11 cellular contexts compared by ENCODE assay signal in genomic region chr4:165440415-165440882, GRCh38.
DNase-seq lines count a peak whose midpoint lies in the region; ATAC-seq, FAIRE-seq and TF ChIP-seq lines count a peak whose summit lies in the region.
"Had no signal": no experiment of that assay in that cellular context is flagged by ENCODE, and none has a peak within 500 bp of the region (broad histone marks: within the 10 kb centered on the region; RNA-seq: fewer than 3 reads in every experiment).

No MANE protein-coding gene starts in this region.

- H3K9me3 ChIP-seq in ES-I3 (ENCODE audit: control insufficient read depth, insufficient read depth, low read length), result no peaks in the 10 kb centered on the region
- no peaks in the 10 kb centered on the region for H3K9me3 ChIP-seq in endothelial cell of umbilical vein (replicated peaks; ENCODE audit: control insufficient read depth, insufficient read depth, low read length)
- H3K9me3 ChIP-seq in osteoblast (ENCODE audit: low read depth, low read length), result no peaks in the 10 kb centered on the region
- H3K9me3 ChIP-seq: left ventricle myocardium inferior had no signal

- dilution Hi-C loops in endothelial cell of umbilical vein (cut with MboI; ENCODE audit: extremely low pct_ligation_motif_present, low sequenced_read_pairs), result no loop called here

- H3K4me2 ChIP-seq in endothelial cell of umbilical vein (ENCODE audit: insufficient read depth, low read length) (peak overlapping the region; percentile 8), osteoblast (ENCODE audit: insufficient read depth, low read length) (peak overlapping the region; percentile 17)

- H4K20me1 ChIP-seq in endothelial cell of umbilical vein (replicated peaks; ENCODE audit: control insufficient read depth, extremely low read depth, insufficient read depth, low read length) (no peaks in the 10 kb centered on the region), osteoblast (ENCODE audit: insufficient read depth, low read length) (no peaks in the 10 kb centered on the region)

- no peaks in the 10 kb centered on the region for H3K36me3 ChIP-seq in ES-I3 (ENCODE audit: insufficient read depth, low read length)
- H3K36me3 ChIP-seq in endothelial cell of umbilical vein (ENCODE audit: control insufficient read depth in 2 of 2, extremely low read depth in 1 of 2, insufficient read depth in 2 of 2, low read length in 2 of 2), result no peaks in the 10 kb centered on the region
- no peaks in the 10 kb centered on the region for H3K36me3 ChIP-seq in osteoblast (ENCODE audit: insufficient read depth, low read length)
- H3K36me3 ChIP-seq: left ventricle myocardium inferior had no signal

- H3K9ac ChIP-seq in ES-I3 (ENCODE audit: low read depth, low read length), result peak overlapping the region; percentile 12; the same call in 1 of the 2 replicates
- no peak overlapping the region for H3K9ac ChIP-seq in endothelial cell of umbilical vein (replicated peaks; ENCODE audit: extremely low read depth, insufficient read depth, low read length)

- DNase-seq in NCI-H69 (lab: John Stamatoyannopoulos, UW) (peak; percentile 72), endothelial cell of umbilical vein (ENCODE audit: low read depth, low spot score) (peak; percentile 10), osteoblast (ENCODE audit: insufficient read length, low spot score, missing footprints) (no peak), T-helper 2 cell (no peak)
- DNase-seq in stimulated activated naive CD4-positive, alpha-beta T cell treated with Interleukin-2 at 50 U/mL for 16 hours (lab: John Stamatoyannopoulos, UW), result no peak
- DNase-seq: effector CD8-positive, alpha-beta T cell; left ventricle myocardium inferior; stimulated activated naive CD8-positive, alpha-beta T cell treated with anti-CD3 and anti-CD28 coated beads, Interleukin-15, amount 100 ng/mL, for 72 hours had no signal

- POLR2A ChIA-PET in endothelial cell of umbilical vein (lab: Charles Lee), result no interaction called here

- no TSS peak for BruUV-seq in endothelial cell of umbilical vein (replicated peaks; lab: Mats Ljungman, UMichigan)

- H3K27me3 ChIP-seq in endothelial cell of umbilical vein (ENCODE audit: control insufficient read depth in 2 of 2, insufficient read depth in 2 of 2, low read length in 2 of 2) (peaks cover 0 to 3% of the 10 kb centered on the region in 2 experiments), osteoblast (ENCODE audit: insufficient read depth, low read length) (peaks cover 8% of the 10 kb centered on the region)

- intact Hi-C loops in endothelial cell of umbilical vein (cut with micrococcal nuclease), result no loop called here

- TF ChIP-seq POLR2A in endothelial cell of umbilical vein (IDR thresholded peaks at IDR 0.05; ENCODE audit: low read depth, low read length), result no peak

- no peaks in the 10 kb centered on the region for H3K9me1 ChIP-seq in endothelial cell of umbilical vein (replicated peaks; ENCODE audit: control insufficient read depth, extremely low read depth, insufficient read depth, low read length)

- ATAC-seq in HG02840 (IDR thresholded peaks at IDR 0.05; ENCODE audit: low FRiP score, unreplicated experiment) (no peak), HG03520 (IDR thresholded peaks at IDR 0.05; ENCODE audit: unreplicated experiment) (no peak)
- ATAC-seq: stimulated activated naive CD8-positive, alpha-beta T cell treated with anti-CD3 and anti-CD28 coated beads, Interleukin-15, amount 100 ng/mL, for 72 hours had no signal

- FAIRE-seq in endothelial cell of umbilical vein (lab: Jason Lieb, UNC), result no peak

- H3K79me2 ChIP-seq in endothelial cell of umbilical vein (ENCODE audit: control insufficient read depth, insufficient read depth, low read length), result no peaks in the 10 kb centered on the region
- no peaks in the 10 kb centered on the region for H3K79me2 ChIP-seq in osteoblast (ENCODE audit: insufficient read depth, low read length)

- H3K4me1 ChIP-seq in ES-I3 (ENCODE audit: insufficient read depth, low read length) (peaks cover 15% of the 10 kb centered on the region), endothelial cell of umbilical vein (ENCODE audit: control insufficient read depth, extremely low read depth, insufficient read depth, low read length) (peaks cover 5% of the 10 kb centered on the region), osteoblast (ENCODE audit: insufficient read depth, low read length) (peaks cover 10% of the 10 kb centered on the region)
- H3K4me1 ChIP-seq: left ventricle myocardium inferior had no signal

- H3K27ac ChIP-seq in endothelial cell of umbilical vein (ENCODE audit: insufficient read depth, low read depth, low read length), result no peak overlapping the region
- H3K27ac ChIP-seq in osteoblast (ENCODE audit: low read depth, low read length), result no peak overlapping the region
- H3K27ac ChIP-seq: left ventricle myocardium inferior had no signal

- no peak overlapping the region for H3K4me3 ChIP-seq in endothelial cell of umbilical vein (replicated peaks in 1 of 3; ENCODE audit: insufficient read depth in 1 of 3, low read depth in 1 of 3, low read length in 3 of 3)
- no peak overlapping the region for H3K4me3 ChIP-seq in osteoblast (ENCODE audit: insufficient read depth, low read length)
- H3K4me3 ChIP-seq: left ventricle myocardium inferior had no signal

- no peak for TF ChIP-seq CTCF in endothelial cell of umbilical vein (IDR thresholded peaks at IDR 0.05; ENCODE audit: extremely low read depth in 1 of 2, insufficient read depth in 1 of 2, low read depth in 1 of 2, low read length in 2 of 2)
- no peak for TF ChIP-seq CTCF in osteoblast (IDR thresholded peaks at IDR 0.05; ENCODE audit: extremely low read depth, low read depth, low read length)

- CTCF ChIA-PET in endothelial cell of umbilical vein (lab: Charles Lee), result interaction anchor here (0.9 to 1.9 kb wide), 3 partner anchors 62 to 309 kb away, joined by 3 to 6 read pairs (median 4); partner anchors contain the start of gene CPE

- H2AFZ ChIP-seq in endothelial cell of umbilical vein (ENCODE audit: low read depth, low read length) (no peak overlapping the region), osteoblast (ENCODE audit: low read length) (no peak overlapping the region)

TF ChIP-seq in endothelial cell of umbilical vein, 7 proteins besides CTCF, POLR2A, EP300 and RAD21:
- TF ChIP-seq, protein P1, sequence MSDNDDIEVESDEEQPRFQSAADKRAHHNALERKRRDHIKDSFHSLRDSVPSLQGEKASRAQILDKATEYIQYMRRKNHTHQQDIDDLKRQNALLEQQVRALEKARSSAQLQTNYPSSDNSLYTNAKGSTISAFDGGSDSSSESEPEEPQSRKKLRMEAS (IDR thresholded peaks at IDR 0.05; ENCODE audit: insufficient read depth, insufficient read length), result no peak
- TF ChIP-seq FOS (IDR thresholded peaks at IDR 0.05; ENCODE audit: borderline replicate concordance, insufficient read depth, low read length), result peak; percentile 13

Comparison
In these comparisons a context has a peak if more than half of its experiments do, and no peak if none do; other contexts are left out.
1. DNase-seq: peak in NCI-H69 (single experiment) and endothelial cell of umbilical vein (single experiment); none in osteoblast (single experiment), T-helper 2 cell (0 of 5) and stimulated activated naive CD4-positive, alpha-beta T cell treated with Interleukin-2 at 50 U/mL for 16 hours (single experiment).